In genomic region chr2:3198119-3198518, GRCh38 we compare ENCODE assay signal across 9 cellular contexts.
A peak's percentile ranks its signal among the peaks of the same experiment; 100 is the strongest.
DNase-seq lines count a peak whose midpoint lies in the region; ATAC-seq and TF ChIP-seq lines count a peak whose summit lies in the region.
"Had no signal": no experiment of that assay in that cellular context is flagged by ENCODE, and none has a peak within 500 bp of the region (broad histone marks: within the 10 kb centered on the region; RNA-seq: fewer than 3 reads in every experiment).

No MANE protein-coding gene starts in this region.

- H3K27me3 Mint-ChIP-seq in neural crest cell (ENCODE audit: low read depth) = no peaks in the 10 kb centered on the region

- no peak overlapping the region for H3K27ac Mint-ChIP-seq in neural crest cell (ENCODE audit: unreplicated experiment)

- H3K4me3 Mint-ChIP-seq in neural crest cell = peak overlapping the region; percentile 24

- H3K4me1 Mint-ChIP-seq in neural crest cell = peaks cover 13% of the 10 kb centered on the region

- DNase-seq in activated CD4-positive, CD25-positive, alpha-beta regulatory T cell treated with anti-CD3 and anti-CD28 coated beads, Interleukin-2, amount 50 U/mL, for 72 hours = no peak
- peak; percentile 25 for DNase-seq in activated T-helper 9 cell treated with anti-CD3 and anti-CD28 coated beads, Interleukin-2, amount 50 U/mL, for 16 hours (ENCODE audit: low read depth)
- DNase-seq in neural crest cell (ENCODE audit: low read depth, low spot score) (peak; percentile 34), SIG-M5 treated with dmso at 0.1 percent for 504 hours (lab: John Stamatoyannopoulos, UW; ENCODE audit: unreplicated experiment) (no peak)
- no peak for DNase-seq in stimulated activated CD8-positive, alpha-beta memory T cell treated with anti-CD3 and anti-CD28 coated beads, Interleukin-4, amount 100 ng/mL, for 48 hours
- DNase-seq: mesenchymal stem cell had no signal

- ATAC-seq in activated CD4-positive, CD25-positive, alpha-beta regulatory T cell treated with anti-CD3 and anti-CD28 coated beads, Interleukin-2, amount 50 U/mL, for 24 hours = peak; percentile 17 to 48
- ATAC-seq in HG03342 (IDR thresholded peaks at IDR 0.05; ENCODE audit: unreplicated experiment) (peak; percentile 72), HG03175 (IDR thresholded peaks at IDR 0.05; ENCODE audit: unreplicated experiment) (no peak)

- H3K36me3 Mint-ChIP-seq in neural crest cell (ENCODE audit: low read depth) = no peaks in the 10 kb centered on the region

- no peak for TF ChIP-seq CTCF in neural crest cell (conservative IDR thresholded peaks at IDR 0.05)

- no peaks in the 10 kb centered on the region for H3K9me3 Mint-ChIP-seq in neural crest cell

Comparison
In these comparisons a context has a peak if more than half of its experiments do, and no peak if none do; other contexts are left out.
1. DNase-seq: peak in activated T-helper 9 cell treated with anti-CD3 and anti-CD28 coated beads, Interleukin-2, amount 50 U/mL, for 16 hours (single experiment) and neural crest cell (single experiment); none in activated CD4-positive, CD25-positive, alpha-beta regulatory T cell treated with anti-CD3 and anti-CD28 coated beads, Interleukin-2, amount 50 U/mL, for 72 hours (single experiment), SIG-M5 treated with dmso at 0.1 percent for 504 hours (single experiment) and stimulated activated CD8-positive, alpha-beta memory T cell treated with anti-CD3 and anti-CD28 coated beads, Interleukin-4, amount 100 ng/mL, for 48 hours (single experiment).